9 cellular contexts compared by ENCODE assay signal in the genomic region with DNA sequence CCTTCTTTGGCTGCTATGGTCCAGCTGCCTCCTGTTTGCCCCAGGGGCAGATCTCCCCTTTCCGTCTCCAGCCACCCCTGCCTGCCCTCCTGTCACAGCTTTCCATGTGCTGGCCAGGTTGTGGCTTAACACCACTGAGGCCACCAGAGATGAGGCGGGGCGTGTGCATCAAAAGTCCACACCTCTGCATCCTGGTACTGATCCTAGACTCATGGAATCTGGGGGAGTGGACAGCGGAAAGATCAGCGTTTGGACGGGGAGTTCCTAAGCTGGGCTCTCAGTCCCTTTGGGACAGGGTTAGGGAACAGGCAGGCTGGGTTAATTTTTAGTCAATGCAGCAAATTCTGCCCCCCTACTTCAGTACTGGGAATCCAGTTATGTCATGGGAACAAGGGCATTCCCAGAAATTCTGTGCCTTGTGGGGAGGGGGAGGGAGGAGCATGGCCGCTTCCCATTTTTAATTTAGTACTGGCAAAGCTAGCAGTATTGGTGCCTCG. TPM values are rescaled to one million over a fixed set of nuclear protein-coding genes. Genes with fewer than 3 reads are reported as not detected.
A peak's percentile ranks its signal among the peaks of the same experiment; 100 is the strongest.
DNase-seq lines count a peak whose midpoint lies in the region; ATAC-seq and TF ChIP-seq lines count a peak whose summit lies in the region.
"Had no signal": no experiment of that assay in that cellular context is flagged by ENCODE, and none has a peak within 500 bp of the region (broad histone marks: within the 10 kb centered on the region; RNA-seq: fewer than 3 reads in every experiment).

No MANE protein-coding gene starts in this region.

- no peak overlapping the region for H3K4ac ChIP-seq in mesendoderm (ENCODE audit: low read depth, low read length)

- H2BK120ac ChIP-seq in mesendoderm (ENCODE audit: low read depth, low read length): no peak overlapping the region

- H2BK15ac ChIP-seq in mesendoderm (replicated peaks; ENCODE audit: low read depth): no peak overlapping the region

- H3K27me3 Mint-ChIP-seq in activated T-helper 1 cell treated with anti-CD3 and anti-CD28 coated beads, Interleukin-12 subunit alpha, Interleukin-12 subunit beta, Interleukin-2, Interleukin-4 antibody, amounts not matched to agents 30 ng/mL and 10 ng/mL and 1 ng/mL, durations not matched to agents 14 hours and 24 hours and 36 hours (ENCODE audit: insufficient read depth): no peaks in the 10 kb centered on the region
- no peaks in the 10 kb centered on the region for H3K27me3 Mint-ChIP-seq in stimulated activated memory B cell treated with anti-CD40 and anti-IgM and Interleukin-4, amounts not matched to agents 10 μg/mL and 1 μg/mL and 100 μg/mL, for 72 hours

- no peak overlapping the region for H3K9ac ChIP-seq in mesendoderm (ENCODE audit: low read length)

- 48 to 65% methylated on average over 8 of the region's 8 CpGs for WGBS in esophagus, 2 donors
- WGBS in mesendoderm (ENCODE audit: extremely low coverage, insufficient coverage, low lambda C conversion rate): no CpG with 5 or more reads among the region's 8 CpGs

- H3K4me2 ChIP-seq in mesendoderm (ENCODE audit: low read length): no peak overlapping the region

- H3K18ac ChIP-seq in mesendoderm (ENCODE audit: low read length): no peak overlapping the region

- H3K36me3 ChIP-seq in esophagus (ENCODE audit: control insufficient read depth in 2 of 2, insufficient read depth in 2 of 2, low read length in 1 of 2) (peaks cover 0 to 4% of the 10 kb centered on the region in 2 donors), mesendoderm (ENCODE audit: control insufficient read depth, insufficient read depth, low read length) (no peaks in the 10 kb centered on the region), tibial artery (no peaks in the 10 kb centered on the region)

- H3K27ac ChIP-seq in esophagus (ENCODE audit: low read depth in 2 of 2, low read length in 1 of 2) (peak overlapping the region; percentile 74 to 81), mesendoderm (ENCODE audit: low read depth, low read length) (no peak overlapping the region), tibial artery (peak overlapping the region; percentile 80 to 94)

- no peak overlapping the region for H2BK5ac ChIP-seq in mesendoderm (ENCODE audit: low read length)

- H3K9me3 Mint-ChIP-seq in activated T-helper 1 cell treated with anti-CD3 and anti-CD28 coated beads, Interleukin-12 subunit alpha, Interleukin-12 subunit beta, Interleukin-2, Interleukin-4 antibody, amounts not matched to agents 30 ng/mL and 10 ng/mL and 1 ng/mL, durations not matched to agents 14 hours and 24 hours and 36 hours: no peaks in the 10 kb centered on the region
- H3K9me3 Mint-ChIP-seq in stimulated activated memory B cell treated with anti-CD40 and anti-IgM and Interleukin-4, amounts not matched to agents 10 μg/mL and 1 μg/mL and 100 μg/mL, for 72 hours: no peaks in the 10 kb centered on the region

- peak overlapping the region; percentile 1 for H3K56ac ChIP-seq in mesendoderm (ENCODE audit: low read length)

- H3K79me2 ChIP-seq in mesendoderm (ENCODE audit: control insufficient read depth, insufficient read depth, low read length): peaks cover 17% of the 10 kb centered on the region

- no peak overlapping the region for H3K23ac ChIP-seq in mesendoderm (ENCODE audit: low read length)

- H3K36me3 Mint-ChIP-seq in activated T-helper 1 cell treated with anti-CD3 and anti-CD28 coated beads, Interleukin-12 subunit alpha, Interleukin-12 subunit beta, Interleukin-2, Interleukin-4 antibody, amounts not matched to agents 30 ng/mL and 10 ng/mL and 1 ng/mL, durations not matched to agents 14 hours and 24 hours and 36 hours (ENCODE audit: low read depth): peaks cover 6% of the 10 kb centered on the region
- H3K36me3 Mint-ChIP-seq in stimulated activated memory B cell treated with anti-CD40 and anti-IgM and Interleukin-4, amounts not matched to agents 10 μg/mL and 1 μg/mL and 100 μg/mL, for 72 hours: no peaks in the 10 kb centered on the region

- H3K27ac Mint-ChIP-seq in activated T-helper 1 cell treated with anti-CD3 and anti-CD28 coated beads, Interleukin-12 subunit alpha, Interleukin-12 subunit beta, Interleukin-2, Interleukin-4 antibody, amounts not matched to agents 30 ng/mL and 10 ng/mL and 1 ng/mL, durations not matched to agents 14 hours and 24 hours and 36 hours: no peak overlapping the region
- H3K27ac Mint-ChIP-seq in stimulated activated memory B cell treated with anti-CD40 and anti-IgM and Interleukin-4, amounts not matched to agents 10 μg/mL and 1 μg/mL and 100 μg/mL, for 72 hours: no peak overlapping the region

- intact Hi-C loops in activated T-helper 1 cell treated with anti-CD3 and anti-CD28 coated beads, Interleukin-12 subunit alpha, Interleukin-12 subunit beta, Interleukin-2, Interleukin-4 antibody, amounts not matched to agents 30 ng/mL and 10 ng/mL and 1 ng/mL, durations not matched to agents 14 hours and 24 hours and 36 hours (cut with micrococcal nuclease): loop anchor here (5.0 kb wide), 1 partner anchor 160 kb away; no protein-coding TSS in a partner anchor
- intact Hi-C loops in tibial artery (cut with DNase I; ENCODE audit: low total_unique reads): no loop called here

- H3K27me3 ChIP-seq in esophagus (ENCODE audit: control insufficient read depth in 1 of 2, insufficient read depth in 2 of 2, low read length in 2 of 2) (no peaks in the 10 kb centered on the region), mesendoderm (ENCODE audit: insufficient read depth, low read length, poor library complexity) (no peaks in the 10 kb centered on the region), tibial artery (no peaks in the 10 kb centered on the region)

- no peak for DNase-seq in activated T-helper 1 cell treated with anti-CD3 and anti-CD28 coated beads, Interleukin-12 subunit alpha, Interleukin-12 subunit beta, Interleukin-2, Interleukin-4 antibody, amounts not matched to agents 30 ng/mL and 10 ng/mL and 1 ng/mL, durations not matched to agents 14 hours and 24 hours and 36 hours (ENCODE audit: low spot score)
- no peak for DNase-seq in mesendoderm
- DNase-seq in tibial artery: no peak
- no peak for DNase-seq in NCI-H69 (lab: John Stamatoyannopoulos, UW)
- DNase-seq in stimulated activated naive CD4-positive, alpha-beta T cell treated with Interleukin-2 at 50 U/mL for 16 hours (lab: John Stamatoyannopoulos, UW): no peak
- DNase-seq: NCI-H1105 treated with DMSO at 0.1 percent for 48 hours, SW 1271 had no signal

- H4K8ac ChIP-seq in mesendoderm (ENCODE audit: low read depth, low read length): no peak overlapping the region

- H3K4me3 ChIP-seq in esophagus (ENCODE audit: low read depth in 1 of 2, low read length in 2 of 2) (peak overlapping the region in 1 of 2 donors; percentile 30), mesendoderm (ENCODE audit: low read length) (no peak overlapping the region), tibial artery (peak overlapping the region; percentile 4 to 67)

- H2AK5ac ChIP-seq in mesendoderm (ENCODE audit: low read length): no peak overlapping the region

- no peaks in the 10 kb centered on the region for H3K9me3 ChIP-seq in esophagus (ENCODE audit: control insufficient read depth in 2 of 2, insufficient read depth in 1 of 2, low read depth in 1 of 2, low read length in 1 of 2)
- H3K9me3 ChIP-seq in tibial artery: no peaks in the 10 kb centered on the region

- no peak overlapping the region for H4K5ac ChIP-seq in mesendoderm (ENCODE audit: low read length)

- H3K4me1 Mint-ChIP-seq in activated T-helper 1 cell treated with anti-CD3 and anti-CD28 coated beads, Interleukin-12 subunit alpha, Interleukin-12 subunit beta, Interleukin-2, Interleukin-4 antibody, amounts not matched to agents 30 ng/mL and 10 ng/mL and 1 ng/mL, durations not matched to agents 14 hours and 24 hours and 36 hours (ENCODE audit: low read depth): peaks cover 66% of the 10 kb centered on the region
- H3K4me1 Mint-ChIP-seq in stimulated activated memory B cell treated with anti-CD40 and anti-IgM and Interleukin-4, amounts not matched to agents 10 μg/mL and 1 μg/mL and 100 μg/mL, for 72 hours: peaks cover 20% of the 10 kb centered on the region

- ATAC-seq in stimulated activated memory B cell treated with anti-CD40 and anti-IgM and Interleukin-4, amounts not matched to agents 10 μg/mL and 1 μg/mL and 100 μg/mL, for 72 hours: no peak

- H3K4me3 Mint-ChIP-seq in activated T-helper 1 cell treated with anti-CD3 and anti-CD28 coated beads, Interleukin-12 subunit alpha, Interleukin-12 subunit beta, Interleukin-2, Interleukin-4 antibody, amounts not matched to agents 30 ng/mL and 10 ng/mL and 1 ng/mL, durations not matched to agents 14 hours and 24 hours and 36 hours: peak overlapping the region; percentile 19
- H3K4me3 Mint-ChIP-seq in stimulated activated memory B cell treated with anti-CD40 and anti-IgM and Interleukin-4, amounts not matched to agents 10 μg/mL and 1 μg/mL and 100 μg/mL, for 72 hours: no peak overlapping the region

- peaks cover 27% of the 10 kb centered on the region for H3K79me1 ChIP-seq in mesendoderm (ENCODE audit: low read length)

- TF ChIP-seq CTCF in tibial artery (IDR thresholded peaks at IDR 0.05): no peak

- H3K4me1 ChIP-seq in esophagus (ENCODE audit: control insufficient read depth in 2 of 2, insufficient read depth in 2 of 2, low read length in 1 of 2) (peaks cover 3 to 29% of the 10 kb centered on the region in 2 donors), mesendoderm (ENCODE audit: control insufficient read depth, low read depth, low read length) (peaks cover 3% of the 10 kb centered on the region), tibial artery (peaks cover 0 to 92% (median 73%) of the 10 kb centered on the region in 4 donors)

RNA-seq across cellular contexts. Expression of a gene that starts 3.9 kb away (rescaled TPM):
- total RNA-seq in activated T-helper 1 cell treated with anti-CD3 and anti-CD28 coated beads, Interleukin-12 subunit alpha, Interleukin-12 subunit beta, Interleukin-2, Interleukin-4 antibody, amounts not matched to agents 30 ng/mL and 10 ng/mL and 1 ng/mL, durations not matched to agents 14 hours and 24 hours and 36 hours: 83.9 and 84.3 TPM in 2 replicates
- polyA plus RNA-seq in esophagus: 10 to 100 TPM; 34.1 to 80.6 TPM
- polyA plus RNA-seq in mesendoderm (2013, experiment 1 of 2): 39.6 TPM
- polyA plus RNA-seq in mesendoderm (2013, experiment 2 of 2): 39.0 TPM

RNA-seq across cellular contexts. Expression of a gene that starts 29.5 kb away (rescaled TPM):
- 161 and 174 TPM in 2 replicates for total RNA-seq in activated T-helper 1 cell treated with anti-CD3 and anti-CD28 coated beads, Interleukin-12 subunit alpha, Interleukin-12 subunit beta, Interleukin-2, Interleukin-4 antibody, amounts not matched to agents 30 ng/mL and 10 ng/mL and 1 ng/mL, durations not matched to agents 14 hours and 24 hours and 36 hours
- polyA plus RNA-seq in esophagus: 10 to 100 TPM; 18.0 to 56.0 TPM
- 122 TPM for polyA plus RNA-seq in mesendoderm (2013, experiment 1 of 2)
- 126 TPM for polyA plus RNA-seq in mesendoderm (2013, experiment 2 of 2)

RNA-seq across cellular contexts. Expression of a gene that starts 54.2 kb away (rescaled TPM):
- total RNA-seq in activated T-helper 1 cell treated with anti-CD3 and anti-CD28 coated beads, Interleukin-12 subunit alpha, Interleukin-12 subunit beta, Interleukin-2, Interleukin-4 antibody, amounts not matched to agents 30 ng/mL and 10 ng/mL and 1 ng/mL, durations not matched to agents 14 hours and 24 hours and 36 hours: 14.5 and 15.5 TPM in 2 replicates
- polyA plus RNA-seq in esophagus: 10 to 100 TPM; 25.4 to 74.8 TPM
- polyA plus RNA-seq in mesendoderm (2013, experiment 1 of 2): 5.7 TPM
- polyA plus RNA-seq in mesendoderm (2013, experiment 2 of 2): 4.9 TPM
